1 cellular context compared by ENCODE assay signal in the genomic region with DNA sequence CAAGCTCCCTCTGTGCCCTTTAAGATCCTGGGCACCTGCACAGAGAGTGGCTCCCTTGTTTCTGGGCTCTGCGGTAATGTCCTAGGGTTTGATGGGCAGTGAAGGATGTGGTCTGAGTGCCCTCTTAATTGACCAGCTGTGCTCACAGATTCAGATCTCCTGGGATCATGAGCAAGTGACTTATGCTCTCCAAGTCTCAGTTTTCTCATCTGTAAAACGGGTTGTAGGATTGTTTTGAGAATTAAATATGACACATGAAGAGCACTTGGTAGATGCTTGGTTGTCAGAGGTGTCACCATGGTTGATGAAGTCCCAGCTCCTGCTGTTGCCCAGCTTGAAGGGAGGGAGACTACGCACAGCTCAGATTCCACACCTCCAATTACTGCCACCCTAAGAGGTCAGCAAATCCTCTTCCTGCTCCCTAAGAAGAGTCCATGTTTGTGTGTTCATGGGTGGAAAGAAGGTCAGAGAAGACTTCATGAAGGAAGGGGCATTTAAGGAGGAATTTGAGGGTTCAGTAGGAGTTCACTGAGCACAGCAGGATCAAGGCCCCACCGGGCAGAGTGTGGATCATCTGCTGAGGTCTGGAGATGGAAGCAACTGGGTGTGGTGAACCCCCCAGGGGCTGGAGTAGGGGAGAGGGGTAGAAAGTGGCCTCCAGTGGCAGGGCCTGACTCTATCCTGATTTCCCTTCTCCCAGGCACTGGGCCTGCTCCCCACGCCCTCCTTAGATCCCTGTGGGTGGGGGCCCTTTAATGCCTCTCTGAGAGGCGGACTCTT.
TF ChIP-seq lines count a peak whose summit lies in the region.

No MANE protein-coding gene starts in this region.

TF ChIP-seq in HEK293, 187 proteins besides CTCF, POLR2A, EP300 and RAD21:
- TF ChIP-seq ZNF10 (tag by site-specific recombination; IDR thresholded peaks at IDR 0.05) (no peak), GLIS1 (tag by site-specific recombination; IDR thresholded peaks at IDR 0.05) (peak; percentile 92), SCRT2 (tag by site-specific recombination; IDR thresholded peaks at IDR 0.05) (no peak), ZFP3 (tag by site-specific recombination; IDR thresholded peaks at IDR 0.05; ENCODE audit: low read depth) (peak; percentile 85), WT1 (tag by site-specific recombination; IDR thresholded peaks at IDR 0.05) (no peak), ZIC2 (tag by site-specific recombination; IDR thresholded peaks at IDR 0.05) (peak; percentile 59; the same call in 1 of the 2 replicates)
- TF ChIP-seq, protein P1, sequence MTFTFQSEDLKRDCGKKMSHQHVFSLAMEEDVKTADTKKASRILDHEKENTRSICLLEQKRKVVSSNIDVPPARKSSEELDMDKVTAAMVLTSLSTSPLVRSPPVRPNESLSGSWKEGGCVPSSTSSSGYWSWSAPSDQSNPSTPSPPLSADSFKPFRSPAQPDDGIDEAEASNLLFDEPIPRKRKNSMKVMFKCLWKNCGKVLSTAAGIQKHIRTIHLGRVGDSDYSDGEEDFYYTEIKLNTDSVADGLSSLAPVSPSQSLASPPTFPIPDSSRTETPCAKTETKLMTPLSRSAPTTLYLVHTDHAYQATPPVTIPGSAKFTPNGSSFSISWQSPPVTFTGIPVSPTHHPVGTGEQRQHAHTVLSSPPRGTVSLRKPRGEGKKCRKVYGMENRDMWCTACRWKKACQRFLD (tag by site-specific recombination; IDR thresholded peaks at IDR 0.05): no peak
